17 cellular contexts compared by ENCODE assay signal in the genomic region with DNA sequence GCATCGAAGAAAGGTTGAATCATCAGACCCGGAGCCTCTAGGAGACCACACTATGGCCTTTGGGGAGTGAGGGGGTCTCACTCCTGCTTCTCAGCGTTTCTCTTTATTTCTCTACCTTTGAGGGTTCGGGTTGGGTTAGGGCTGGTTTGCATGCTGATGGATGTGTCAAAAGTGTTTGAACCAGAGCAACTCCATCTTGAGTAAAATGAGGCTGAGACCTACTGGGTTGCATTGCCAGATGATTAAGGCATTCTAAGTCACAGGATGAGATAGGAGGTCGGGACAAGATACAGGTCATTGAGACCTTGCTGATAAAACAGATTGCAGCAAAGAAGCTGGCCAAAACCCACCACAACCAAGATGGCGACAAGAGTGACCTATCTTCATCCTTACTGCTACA. TPM values are rescaled to one million over a fixed set of nuclear protein-coding genes. Genes with fewer than 3 reads are reported as not detected.
DNase-seq lines count a peak whose midpoint lies in the region; ATAC-seq, FAIRE-seq and TF ChIP-seq lines count a peak whose summit lies in the region.
"Had no signal": no experiment of that assay in that cellular context is flagged by ENCODE, and none has a peak within 500 bp of the region (broad histone marks: within the 10 kb centered on the region; RNA-seq: fewer than 3 reads in every experiment).

No MANE protein-coding gene starts in this region.

- no peak overlapping the region for H2AK5ac ChIP-seq in mesendoderm (ENCODE audit: low read length)

- POLR2A ChIA-PET in activated CD8-positive, alpha-beta T cell treated with anti-CD3 and anti-CD28 coated beads for 36 hours (lab: Charles Lee), result interaction anchor here (0.6 to 3.6 kb wide), 10 partner anchors 8 to 69 kb away, joined by 3 to 16 read pairs (median 6); partner anchors contain the start of gene VDAC1
- POLR2A ChIA-PET in activated CD8-positive, alpha-beta T cell treated with anti-CD3 and anti-CD28 coated beads, Interleukin-2, amount 10 ng/mL, durations not matched to agents 7 days and 5 days (lab: Charles Lee), result interaction anchor here (1.1 to 1.4 kb wide), 2 partner anchors 29 to 44 kb away, joined by 3 to 10 read pairs; no protein-coding TSS in a partner anchor
- POLR2A ChIA-PET in CD4-positive, alpha-beta memory T cell (lab: Charles Lee; ENCODE audit: partially characterized antibody), result interaction anchor here (0.7 to 2.3 kb wide), 17 partner anchors 11 to 107 kb away, joined by 3 to 9 read pairs (median 4); partner anchors contain the start of genes SKP1 and TCF7

- CTCF ChIA-PET in activated CD8-positive, alpha-beta T cell treated with anti-CD3 and anti-CD28 coated beads for 36 hours (lab: Charles Lee), result interaction anchor here (1.7 to 7.3 kb wide), 4 partner anchors 16 to 70 kb away, joined by 6 to 75 read pairs (median 26); no protein-coding TSS in a partner anchor
- CTCF ChIA-PET in activated CD8-positive, alpha-beta T cell treated with anti-CD3 and anti-CD28 coated beads, Interleukin-2, amount 10 ng/mL, durations not matched to agents 7 days and 5 days (lab: Charles Lee), result interaction anchor here (0.6 to 2.0 kb wide), 4 partner anchors 17 to 81 kb away, joined by 3 to 16 read pairs (median 10); no protein-coding TSS in a partner anchor
- CTCF ChIA-PET in CD4-positive, alpha-beta memory T cell (lab: Charles Lee; ENCODE audit: partially characterized antibody), result interaction anchor here (0.9 to 2.6 kb wide), 10 partner anchors 26 to 73 kb away, joined by 3 to 17 read pairs (median 3); no protein-coding TSS in a partner anchor

- no peak overlapping the region for H3K4me3 Mint-ChIP-seq in activated CD8-positive, alpha-beta T cell treated with anti-CD3 and anti-CD28 coated beads for 36 hours
- H3K4me3 Mint-ChIP-seq in activated CD8-positive, alpha-beta T cell treated with anti-CD3 and anti-CD28 coated beads, Interleukin-2, amount 10 ng/mL, durations not matched to agents 7 days and 5 days, result no peak overlapping the region
- peak overlapping the region in 5 of 8 donors; percentile 44 to 67 (median 49) for H3K4me3 Mint-ChIP-seq in CD4-positive, alpha-beta memory T cell
- H3K4me3 Mint-ChIP-seq in T-helper 17 cell, result peak overlapping the region; percentile 7
- H3K4me3 Mint-ChIP-seq in T-helper 2 cell treated with Interferon-gamma antibody and Interleukin-4, amounts not matched to agents 5 μg/mL and 100 μg/mL, for 36 hours, result no peak overlapping the region
- H3K4me3 Mint-ChIP-seq: H9 had no signal

- H3K27ac ChIP-seq in CD4-positive, alpha-beta memory T cell (ENCODE audit: low read depth, low read length), result no peak overlapping the region
- no peak overlapping the region for H3K27ac ChIP-seq in mesendoderm (ENCODE audit: low read depth, low read length)

- no peak for TF ChIP-seq CTCF in activated CD8-positive, alpha-beta T cell treated with anti-CD3 and anti-CD28 coated beads for 36 hours (IDR thresholded peaks at IDR 0.05)

- H3K27ac Mint-ChIP-seq in activated CD8-positive, alpha-beta T cell treated with anti-CD3 and anti-CD28 coated beads for 36 hours, result peak overlapping the region; percentile 78
- no peak overlapping the region for H3K27ac Mint-ChIP-seq in activated CD8-positive, alpha-beta T cell treated with anti-CD3 and anti-CD28 coated beads, Interleukin-2, amount 10 ng/mL, durations not matched to agents 7 days and 5 days
- H3K27ac Mint-ChIP-seq in CD4-positive, alpha-beta memory T cell, result peak overlapping the region in 6 of 7 donors; percentile 42 to 79 (median 52)
- H3K27ac Mint-ChIP-seq in T-helper 17 cell, result peak overlapping the region; percentile 75
- no peak overlapping the region for H3K27ac Mint-ChIP-seq in T-helper 2 cell treated with Interferon-gamma antibody and Interleukin-4, amounts not matched to agents 5 μg/mL and 100 μg/mL, for 36 hours
- H3K27ac Mint-ChIP-seq: H9 had no signal

- no peaks in the 10 kb centered on the region for H3K36me3 Mint-ChIP-seq in activated CD8-positive, alpha-beta T cell treated with anti-CD3 and anti-CD28 coated beads for 36 hours (ENCODE audit: low read depth)
- no peaks in the 10 kb centered on the region for H3K36me3 Mint-ChIP-seq in activated CD8-positive, alpha-beta T cell treated with anti-CD3 and anti-CD28 coated beads, Interleukin-2, amount 10 ng/mL, durations not matched to agents 7 days and 5 days (ENCODE audit: low read depth)
- H3K36me3 Mint-ChIP-seq in CD4-positive, alpha-beta memory T cell, result no peaks in the 10 kb centered on the region
- no peaks in the 10 kb centered on the region for H3K36me3 Mint-ChIP-seq in T-helper 17 cell (ENCODE audit: low read depth)
- H3K36me3 Mint-ChIP-seq in T-helper 2 cell treated with Interferon-gamma antibody and Interleukin-4, amounts not matched to agents 5 μg/mL and 100 μg/mL, for 36 hours (ENCODE audit: low read depth), result no peaks in the 10 kb centered on the region

- no peak overlapping the region for H3K23ac ChIP-seq in mesendoderm (ENCODE audit: low read length)

- no peaks in the 10 kb centered on the region for H3K9me3 Mint-ChIP-seq in activated CD8-positive, alpha-beta T cell treated with anti-CD3 and anti-CD28 coated beads for 36 hours
- H3K9me3 Mint-ChIP-seq in activated CD8-positive, alpha-beta T cell treated with anti-CD3 and anti-CD28 coated beads, Interleukin-2, amount 10 ng/mL, durations not matched to agents 7 days and 5 days (ENCODE audit: insufficient read depth), result no peaks in the 10 kb centered on the region
- H3K9me3 Mint-ChIP-seq in CD4-positive, alpha-beta memory T cell, result no peaks in the 10 kb centered on the region
- no peaks in the 10 kb centered on the region for H3K9me3 Mint-ChIP-seq in T-helper 2 cell treated with Interferon-gamma antibody and Interleukin-4, amounts not matched to agents 5 μg/mL and 100 μg/mL, for 36 hours
- H3K9me3 Mint-ChIP-seq: H9 had no signal

- H3K9ac ChIP-seq in mesendoderm (ENCODE audit: low read length), result no peak overlapping the region

- H4K8ac ChIP-seq in mesendoderm (ENCODE audit: low read depth, low read length), result no peak overlapping the region

- FAIRE-seq in HTR-8/SVneo (lab: Jason Lieb, UNC), result no peak
- FAIRE-seq: RCC 7860 had no signal

- no peak for DNase-seq in activated CD8-positive, alpha-beta T cell treated with anti-CD3 and anti-CD28 coated beads for 36 hours
- DNase-seq in activated CD8-positive, alpha-beta T cell treated with anti-CD3 and anti-CD28 coated beads, Interleukin-2, amount 10 ng/mL, durations not matched to agents 7 days and 5 days, result no peak
- no peak for DNase-seq in CD4-positive, alpha-beta memory T cell
- no peak for DNase-seq in T-helper 17 cell
- peak; percentile 39 for DNase-seq in mesendoderm
- no peak for DNase-seq in superior temporal gyrus (ENCODE audit: extremely low spot score)
- DNase-seq in HTR-8/SVneo (ENCODE audit: insufficient read length, low spot score), result no peak
- no peak for DNase-seq in T-helper 2 cell treated with Interferon-gamma antibody and Interleukin-4, amounts not matched to agents 5 μg/mL and 100 μg/mL, for 36 hours (ENCODE audit: low spot score)
- DNase-seq: AML-193, H9, IMR-90, MV-4-11, NCI-H1436, NCI-H2029 treated with DMSO at 0.1 percent for 48 hours, NCI-H510A treated with DMSO at 0.1 percent for 48 hours, SHP77 had no signal

- no peak overlapping the region for H3K4me2 ChIP-seq in mesendoderm (ENCODE audit: low read length)

- H2BK120ac ChIP-seq in mesendoderm (ENCODE audit: low read depth, low read length), result no peak overlapping the region

- no peak overlapping the region for H4K5ac ChIP-seq in mesendoderm (ENCODE audit: low read length)

- no peak overlapping the region for H3K4me3 ChIP-seq in CD4-positive, alpha-beta memory T cell (ENCODE audit: low read length in 2 of 2)
- no peak overlapping the region for H3K4me3 ChIP-seq in mesendoderm (ENCODE audit: low read length)

- intact Hi-C loops in activated CD8-positive, alpha-beta T cell treated with anti-CD3 and anti-CD28 coated beads for 36 hours (cut with micrococcal nuclease), result loop anchor here (2.0 to 5.0 kb wide), 2 partner anchors 17 to 33 kb away; no protein-coding TSS in a partner anchor
- intact Hi-C loops in CD4-positive, alpha-beta memory T cell (cut with micrococcal nuclease), result no loop called here

- H3K27me3 Mint-ChIP-seq in activated CD8-positive, alpha-beta T cell treated with anti-CD3 and anti-CD28 coated beads for 36 hours, result no peaks in the 10 kb centered on the region
- peaks cover 3% of the 10 kb centered on the region for H3K27me3 Mint-ChIP-seq in activated CD8-positive, alpha-beta T cell treated with anti-CD3 and anti-CD28 coated beads, Interleukin-2, amount 10 ng/mL, durations not matched to agents 7 days and 5 days (ENCODE audit: low read depth)
- H3K27me3 Mint-ChIP-seq in CD4-positive, alpha-beta memory T cell, result no peaks in the 10 kb centered on the region
- H3K27me3 Mint-ChIP-seq in T-helper 17 cell, result no peaks in the 10 kb centered on the region
- H3K27me3 Mint-ChIP-seq in T-helper 2 cell treated with Interferon-gamma antibody and Interleukin-4, amounts not matched to agents 5 μg/mL and 100 μg/mL, for 36 hours (ENCODE audit: low read depth), result peaks cover 65% of the 10 kb centered on the region

- H3K27me3 ChIP-seq in CD4-positive, alpha-beta memory T cell (ENCODE audit: insufficient read depth, low read length), result no peaks in the 10 kb centered on the region
- no peaks in the 10 kb centered on the region for H3K27me3 ChIP-seq in mesendoderm (ENCODE audit: insufficient read depth, low read length, poor library complexity)

- no peaks in the 10 kb centered on the region for H3K9me3 ChIP-seq in CD4-positive, alpha-beta memory T cell (ENCODE audit: control insufficient read depth in 1 of 2, low read length in 2 of 2)
- H3K9me3 ChIP-seq in T-helper 17 cell (ENCODE audit: control insufficient read depth, low read length, poor library complexity, severe bottlenecking), result no peaks in the 10 kb centered on the region

- no CpG with 5 or more reads among the region's 6 CpGs for WGBS in mesendoderm (ENCODE audit: extremely low coverage, insufficient coverage, low lambda C conversion rate)

- H3K79me2 ChIP-seq in mesendoderm (ENCODE audit: control insufficient read depth, insufficient read depth, low read length), result no peaks in the 10 kb centered on the region

- no peak overlapping the region for H3K18ac ChIP-seq in mesendoderm (ENCODE audit: low read length)

- peaks cover 60% of the 10 kb centered on the region for H3K4me1 ChIP-seq in CD4-positive, alpha-beta memory T cell (ENCODE audit: insufficient read depth, low read length)
- H3K4me1 ChIP-seq in mesendoderm (ENCODE audit: control insufficient read depth, low read depth, low read length), result peaks cover 10% of the 10 kb centered on the region

- no peak for ATAC-seq in activated CD8-positive, alpha-beta T cell treated with anti-CD3 and anti-CD28 coated beads for 36 hours
- ATAC-seq in activated CD8-positive, alpha-beta T cell treated with anti-CD3 and anti-CD28 coated beads, Interleukin-2, amount 10 ng/mL, durations not matched to agents 7 days and 5 days, result no peak
- ATAC-seq in T-helper 17 cell, result no peak

- H2BK15ac ChIP-seq in mesendoderm (replicated peaks; ENCODE audit: low read depth), result no peak overlapping the region

- H3K4me1 Mint-ChIP-seq in activated CD8-positive, alpha-beta T cell treated with anti-CD3 and anti-CD28 coated beads for 36 hours (ENCODE audit: low read depth), result peaks cover 60% of the 10 kb centered on the region
- peaks cover 53% of the 10 kb centered on the region for H3K4me1 Mint-ChIP-seq in activated CD8-positive, alpha-beta T cell treated with anti-CD3 and anti-CD28 coated beads, Interleukin-2, amount 10 ng/mL, durations not matched to agents 7 days and 5 days (ENCODE audit: low read depth)
- H3K4me1 Mint-ChIP-seq in CD4-positive, alpha-beta memory T cell, result peaks cover 37 to 62% (median 53%) of the 10 kb centered on the region in 4 donors
- H3K4me1 Mint-ChIP-seq in T-helper 17 cell, result peaks cover 28% of the 10 kb centered on the region
- H3K4me1 Mint-ChIP-seq in T-helper 2 cell treated with Interferon-gamma antibody and Interleukin-4, amounts not matched to agents 5 μg/mL and 100 μg/mL, for 36 hours (ENCODE audit: low read depth), result peaks cover 17% of the 10 kb centered on the region

- no peak overlapping the region for H2BK5ac ChIP-seq in mesendoderm (ENCODE audit: low read length)

- no peak overlapping the region for H3K56ac ChIP-seq in mesendoderm (ENCODE audit: low read length)

- H3K79me1 ChIP-seq in mesendoderm (ENCODE audit: low read length), result no peaks in the 10 kb centered on the region

- no peaks in the 10 kb centered on the region for H3K36me3 ChIP-seq in CD4-positive, alpha-beta memory T cell (ENCODE audit: insufficient read depth, low read length)
- no peaks in the 10 kb centered on the region for H3K36me3 ChIP-seq in mesendoderm (ENCODE audit: control insufficient read depth, insufficient read depth, low read length)

- no peak overlapping the region for H3K4ac ChIP-seq in mesendoderm (ENCODE audit: low read depth, low read length)

RNA-seq across cellular contexts. Expression of gene TCF7, which starts 44.9 kb away (rescaled TPM):
- total RNA-seq in activated CD8-positive, alpha-beta T cell treated with anti-CD3 and anti-CD28 coated beads for 36 hours, result 10 to 100 TPM; 47.4 to 50.3 TPM
- total RNA-seq in activated CD8-positive, alpha-beta T cell treated with anti-CD3 and anti-CD28 coated beads, Interleukin-2, amount 10 ng/mL, durations not matched to agents 7 days and 5 days, result 10 to 100 TPM; 93.4 to 97.8 TPM
- 100 to 1,000 TPM; 770 to 841 TPM for total RNA-seq in CD4-positive, alpha-beta memory T cell
- 100 to 1,000 TPM; 102 to 474 TPM for polyA plus RNA-seq in CD4-positive, alpha-beta memory T cell
- 100 to 1,000 TPM; 308 to 405 TPM for total RNA-seq in T-helper 17 cell
- polyA plus RNA-seq in mesendoderm (2013, experiment 1 of 2), result 24.2 TPM
- 22.1 TPM for polyA plus RNA-seq in mesendoderm (2013, experiment 2 of 2)

Comparison
In these comparisons a context has a peak if more than half of its experiments do, and no peak if none do; other contexts are left out.
1. H3K27ac Mint-ChIP-seq: peak in activated CD8-positive, alpha-beta T cell treated with anti-CD3 and anti-CD28 coated beads for 36 hours (single experiment), CD4-positive, alpha-beta memory T cell (6 of 7) and T-helper 17 cell (single experiment); none in activated CD8-positive, alpha-beta T cell treated with anti-CD3 and anti-CD28 coated beads, Interleukin-2, amount 10 ng/mL, durations not matched to agents 7 days and 5 days (single experiment) and T-helper 2 cell treated with Interferon-gamma antibody and Interleukin-4, amounts not matched to agents 5 μg/mL and 100 μg/mL, for 36 hours (single experiment).
2. H3K4me3 Mint-ChIP-seq: peak in CD4-positive, alpha-beta memory T cell (5 of 8) and T-helper 17 cell (single experiment); none in activated CD8-positive, alpha-beta T cell treated with anti-CD3 and anti-CD28 coated beads for 36 hours (single experiment), activated CD8-positive, alpha-beta T cell treated with anti-CD3 and anti-CD28 coated beads, Interleukin-2, amount 10 ng/mL, durations not matched to agents 7 days and 5 days (single experiment) and T-helper 2 cell treated with Interferon-gamma antibody and Interleukin-4, amounts not matched to agents 5 μg/mL and 100 μg/mL, for 36 hours (single experiment).